8 cellular contexts compared by ENCODE assay signal in genomic region chr4:4289930-4290850, GRCh38. TPM values are rescaled to one million over a fixed set of nuclear protein-coding genes. Genes with fewer than 3 reads are reported as not detected.
DNase-seq lines count a peak whose midpoint lies in the region; ATAC-seq, FAIRE-seq and TF ChIP-seq lines count a peak whose summit lies in the region.

Gene LYAR (minus strand): TSS chr4:4290154. CDS start chr4:4283742, 6,412 bp downstream.
Gene ZBTB49 (plus strand): TSS chr4:4290251. CDS start chr4:4299946, 9,695 bp downstream.

- H3K36me3 ChIP-seq in upper lobe of left lung, result peaks cover 0 to 10% (median 7%) of the 10 kb centered on the region in 4 donors

- DNase-seq in GM12891 (ENCODE audit: insufficient read length, low spot score) (peak; percentile 96), NCI-H1105 treated with DMSO at 0.1 percent for 48 hours (lab: John Stamatoyannopoulos, UW) (peak; percentile 62), T follicular helper cell (ENCODE audit: low read depth) (peak; percentile 95), amniotic epithelial cell (ENCODE audit: low read depth) (peak; percentile 84), left cardiac atrium (peak; percentile 94), posterior cingulate gyrus (peak; percentile 89 to 99 (median 94)), upper lobe of left lung (peak; percentile 94 to 100)

- peaks cover 18 to 35% (median 21%) of the 10 kb centered on the region in 4 donors for H3K4me1 ChIP-seq in upper lobe of left lung

- peak; percentile 99 for FAIRE-seq in GM12891 (lab: Jason Lieb, UNC)

- peak within 1 kb of the TSS; percentile 77 to 98 (median 98) for H3K4me3 ChIP-seq in upper lobe of left lung

- WGBS in upper lobe of left lung, 2 donors, result 0% methylated on average over 26 to 62 of the region's 78 CpGs

- no peaks in the 10 kb centered on the region for H3K27me3 ChIP-seq in upper lobe of left lung

- peak in 2 of 4 donors; percentile 27 to 71 for TF ChIP-seq EP300 in upper lobe of left lung (IDR thresholded peaks at IDR 0.05)

- peak in 2 of 6 experiments; percentile 16 to 25 for TF ChIP-seq CTCF in upper lobe of left lung (IDR thresholded peaks at IDR 0.05)

- intact Hi-C loops in left cardiac atrium (cut with DNase I), result no loop called here
- intact Hi-C loops in posterior cingulate gyrus (cut with DNase I), result loop anchor here (1.0 kb wide), 1 partner anchor 41 kb away; no protein-coding TSS in a partner anchor

- H3K27ac ChIP-seq in upper lobe of left lung, result peak within 1 kb of the TSS; percentile 78 to 91 (median 84)

- no peaks in the 10 kb centered on the region for H3K9me3 ChIP-seq in upper lobe of left lung

- TF ChIP-seq POLR2A in GM12891 (IDR thresholded peaks at IDR 0.05; ENCODE audit: low read depth, low read length) (peak; percentile 83), upper lobe of left lung (IDR thresholded peaks at IDR 0.05) (peak in 2 of 4 donors; percentile 39 to 86)

- ATAC-seq in HG02642 (IDR thresholded peaks at IDR 0.05; ENCODE audit: poor library complexity, unreplicated experiment) (peak; percentile 91), left cardiac atrium (peak; percentile 97 to 98), upper lobe of left lung (ENCODE audit: low FRiP score in 2 of 2) (peak; percentile 97 to 99)

TF ChIP-seq in GM12891, 5 proteins besides CTCF, POLR2A, EP300 and RAD21:
- no peak for TF ChIP-seq SPI1 (IDR thresholded peaks at IDR 0.05; ENCODE audit: low read depth, low read length)
- TF ChIP-seq PAX5 (IDR thresholded peaks at IDR 0.05; ENCODE audit: insufficient read depth, low read length, severe bottlenecking), result peak; percentile 12
- peak; percentile 69 for TF ChIP-seq POU2F2 (IDR thresholded peaks at IDR 0.05; ENCODE audit: low read depth, low read length)
- peak; percentile 80 for TF ChIP-seq TAF1 (IDR thresholded peaks at IDR 0.05; ENCODE audit: low read depth, low read length)
- peak; percentile 61 for TF ChIP-seq POLR2AphosphoS5 (IDR thresholded peaks at IDR 0.05; ENCODE audit: low read depth, low read length)

RNA-seq across cellular contexts. Expression of gene LYAR, which starts in this region (rescaled TPM):
- 30.7 TPM for polyA plus RNA-seq in GM12891 (2012; ENCODE audit: low read depth, missing spikeins)
- total RNA-seq in left cardiac atrium (10 to 100 TPM in 1 of 2 donors, 1 to 10 TPM in 1; 9.4 to 15.2 TPM), upper lobe of left lung (10 to 100 TPM in 5 of 6 donors, 1 to 10 TPM in 1; 6.5 to 22.9 (median 14.1) TPM)

RNA-seq across cellular contexts. Expression of gene ZBTB49, which starts in this region (rescaled TPM):
- 1.9 TPM for polyA plus RNA-seq in GM12891 (2012; ENCODE audit: low read depth, missing spikeins)
- total RNA-seq in left cardiac atrium (1 to 10 TPM; 3.0 to 6.1 TPM), upper lobe of left lung (10 to 100 TPM in 1 of 6 donors, 1 to 10 TPM in 5; 3.7 to 13.6 (median 4.5) TPM)

Comparison
In these comparisons a context has a peak if more than half of its experiments do, and no peak if none do; other contexts are left out.
1. Peak in every context shown above with its lines: DNase-seq, ATAC-seq, H3K4me3 ChIP-seq and H3K27ac ChIP-seq.